33 cellular contexts compared by ENCODE assay signal in genomic region chr9:9961934-9962333, GRCh38.
"Had no signal": no experiment of that assay in that cellular context is flagged by ENCODE, and none has a peak within 500 bp of the region (broad histone marks: within the 10 kb centered on the region; RNA-seq: fewer than 3 reads in every experiment).

No MANE protein-coding gene starts in this region.

- H3K9me3 Mint-ChIP-seq: activated CD4-positive, alpha-beta memory T cell treated with anti-CD3 and anti-CD28 coated beads for 36 hours; activated CD4-positive, alpha-beta T cell treated with anti-CD3 and anti-CD28 coated beads, Interleukin-2, amount 10 ng/mL, durations not matched to agents 24 days and 14 days; activated naive CD4-positive, alpha-beta T cell treated with anti-CD3 and anti-CD28 coated beads, Interleukin-2, amount 10 ng/mL, durations not matched to agents 7 days and 5 days; activated naive CD4-positive, alpha-beta T cell treated with anti-CD3 and anti-CD28 coated beads, Interleukin-2, amount 50 U/mL, for 72 hours; activated naive CD8-positive, alpha-beta T cell treated with anti-CD3 and anti-CD28 coated beads, Interleukin-2, amount 10 ng/mL, durations not matched to agents 7 days and 5 days; activated T-helper 1 cell treated with anti-CD3 and anti-CD28 coated beads, Interleukin-12 subunit alpha, Interleukin-12 subunit beta, Interleukin-2, Interleukin-4 antibody, amounts not matched to agents 30 ng/mL and 10 ng/mL and 1 ng/mL, durations not matched to agents 14 hours and 24 hours and 36 hours; brain; dendritic cell treated with granulocyte-macrophage colony-stimulating factor and Interleukin-4, amounts not matched to agents 40 ng/mL and 50 ng/mL, for 4 days; T-cell; T-helper 1 cell treated with Interleukin-12 subunit alpha and Interleukin-12 subunit beta and Interleukin-4 antibody, amounts not matched to agents 30 μg/mL and 1 μg/mL, for 36 hours; T-helper 2 cell treated with Interferon-gamma antibody and Interleukin-4, amounts not matched to agents 5 μg/mL and 100 μg/mL, for 36 hours had no signal

- DNase-seq: activated CD4-positive, alpha-beta memory T cell treated with anti-CD3 and anti-CD28 coated beads for 36 hours; activated CD4-positive, alpha-beta T cell treated with anti-CD3 and anti-CD28 coated beads for 36 hours; activated CD4-positive, alpha-beta T cell treated with anti-CD3 and anti-CD28 coated beads, Interleukin-2, amount 10 ng/mL, durations not matched to agents 24 days and 14 days; activated CD4-positive, CD25-positive, alpha-beta regulatory T cell; activated CD4-positive, CD25-positive, alpha-beta regulatory T cell treated with anti-CD3 and anti-CD28 coated beads, Interleukin-2, amount 50 U/mL, for 72 hours; activated CD8-positive, alpha-beta memory T cell treated with anti-CD3 and anti-CD28 coated beads, Interleukin-2, amount 10 ng/mL, durations not matched to agents 7 days and 5 days; activated CD8-positive, alpha-beta memory T cell treated with anti-CD3 and anti-CD28 coated beads, Interleukin-2, amount 50 U/mL, for 4 hours; activated CD8-positive, alpha-beta T cell treated with anti-CD3 and anti-CD28 coated beads, Interleukin-2, amount 10 ng/mL, durations not matched to agents 7 days and 5 days; activated gamma-delta T cell; activated naive CD4-positive, alpha-beta T cell; activated naive CD4-positive, alpha-beta T cell treated with anti-CD3 and anti-CD28 coated beads, Interleukin-2, amount 10 ng/mL, durations not matched to agents 7 days and 5 days; activated naive CD8-positive, alpha-beta T cell treated with anti-CD3 and anti-CD28 coated beads, Interleukin-2, amount 10 ng/mL, durations not matched to agents 7 days and 5 days; activated T-cell treated with anti-CD3 and anti-CD28 coated beads, Interleukin-2, amount 50 U/mL, for 1 hour; activated T-cell treated with anti-CD3 and anti-CD28 coated beads, Interleukin-2, amount 50 U/mL, for 48 hours; dorsolateral prefrontal cortex; effector memory CD4-positive, alpha-beta T cell; erythroblast; foreskin keratinocyte; gastrocnemius medialis; glutamatergic neuron; SW 1271; T-cell; T1000 had no signal

- H3K27ac Mint-ChIP-seq: activated CD4-positive, alpha-beta memory T cell treated with anti-CD3 and anti-CD28 coated beads for 36 hours; activated CD4-positive, alpha-beta T cell treated with anti-CD3 and anti-CD28 coated beads for 36 hours; activated CD4-positive, alpha-beta T cell treated with anti-CD3 and anti-CD28 coated beads, Interleukin-2, amount 10 ng/mL, durations not matched to agents 24 days and 14 days; activated CD8-positive, alpha-beta memory T cell treated with anti-CD3 and anti-CD28 coated beads, Interleukin-2, amount 10 ng/mL, durations not matched to agents 7 days and 5 days; activated CD8-positive, alpha-beta T cell treated with anti-CD3 and anti-CD28 coated beads, Interleukin-2, amount 10 ng/mL, durations not matched to agents 7 days and 5 days; activated naive CD4-positive, alpha-beta T cell treated with anti-CD3 and anti-CD28 coated beads, Interleukin-2, amount 10 ng/mL, durations not matched to agents 7 days and 5 days; activated naive CD4-positive, alpha-beta T cell treated with anti-CD3 and anti-CD28 coated beads, Interleukin-2, amount 50 U/mL, for 72 hours; activated naive CD8-positive, alpha-beta T cell treated with anti-CD3 and anti-CD28 coated beads, Interleukin-2, amount 10 ng/mL, durations not matched to agents 7 days and 5 days; activated T-helper 1 cell treated with anti-CD3 and anti-CD28 coated beads, Interleukin-12 subunit alpha, Interleukin-12 subunit beta, Interleukin-2, Interleukin-4 antibody, amounts not matched to agents 30 ng/mL and 10 ng/mL and 1 ng/mL, durations not matched to agents 14 hours and 24 hours and 36 hours; brain; dendritic cell treated with granulocyte-macrophage colony-stimulating factor and Interleukin-4, amounts not matched to agents 40 ng/mL and 50 ng/mL, for 4 days; T-cell; T-helper 1 cell treated with Interleukin-12 subunit alpha and Interleukin-12 subunit beta and Interleukin-4 antibody, amounts not matched to agents 30 μg/mL and 1 μg/mL, for 36 hours; T-helper 2 cell treated with Interferon-gamma antibody and Interleukin-4, amounts not matched to agents 5 μg/mL and 100 μg/mL, for 36 hours had no signal

- H3K27me3 ChIP-seq: ascending aorta, dorsolateral prefrontal cortex, esophagus muscularis mucosa, foreskin keratinocyte, gastrocnemius medialis had no signal

- H3K36me3 Mint-ChIP-seq: activated CD4-positive, alpha-beta memory T cell treated with anti-CD3 and anti-CD28 coated beads for 36 hours; activated CD8-positive, alpha-beta memory T cell treated with anti-CD3 and anti-CD28 coated beads, Interleukin-2, amount 10 ng/mL, durations not matched to agents 7 days and 5 days; activated naive CD4-positive, alpha-beta T cell treated with anti-CD3 and anti-CD28 coated beads, Interleukin-2, amount 10 ng/mL, durations not matched to agents 7 days and 5 days; activated naive CD4-positive, alpha-beta T cell treated with anti-CD3 and anti-CD28 coated beads, Interleukin-2, amount 50 U/mL, for 72 hours; activated naive CD8-positive, alpha-beta T cell treated with anti-CD3 and anti-CD28 coated beads, Interleukin-2, amount 10 ng/mL, durations not matched to agents 7 days and 5 days; brain; T-cell had no signal

- H3K4me3 ChIP-seq: ascending aorta, coronary artery, dorsolateral prefrontal cortex, esophagus muscularis mucosa, gastrocnemius medialis had no signal

- H3K27ac ChIP-seq: ascending aorta, coronary artery, dorsolateral prefrontal cortex, esophagus muscularis mucosa, foreskin keratinocyte, gastrocnemius medialis had no signal

- H3K27me3 Mint-ChIP-seq: activated CD4-positive, alpha-beta memory T cell treated with anti-CD3 and anti-CD28 coated beads for 36 hours; activated CD4-positive, alpha-beta T cell treated with anti-CD3 and anti-CD28 coated beads for 36 hours; activated CD4-positive, alpha-beta T cell treated with anti-CD3 and anti-CD28 coated beads, Interleukin-2, amount 10 ng/mL, durations not matched to agents 24 days and 14 days; activated CD8-positive, alpha-beta memory T cell treated with anti-CD3 and anti-CD28 coated beads, Interleukin-2, amount 10 ng/mL, durations not matched to agents 7 days and 5 days; activated naive CD4-positive, alpha-beta T cell treated with anti-CD3 and anti-CD28 coated beads, Interleukin-2, amount 10 ng/mL, durations not matched to agents 7 days and 5 days; activated naive CD8-positive, alpha-beta T cell treated with anti-CD3 and anti-CD28 coated beads, Interleukin-2, amount 10 ng/mL, durations not matched to agents 7 days and 5 days; brain; central memory CD8-positive, alpha-beta T cell; dendritic cell treated with granulocyte-macrophage colony-stimulating factor and Interleukin-4, amounts not matched to agents 40 ng/mL and 50 ng/mL, for 4 days; T-cell had no signal

- H3K36me3 ChIP-seq: ascending aorta, esophagus muscularis mucosa, gastrocnemius medialis had no signal

- H3K4me3 Mint-ChIP-seq: activated CD4-positive, alpha-beta memory T cell treated with anti-CD3 and anti-CD28 coated beads for 36 hours; activated CD4-positive, alpha-beta T cell treated with anti-CD3 and anti-CD28 coated beads for 36 hours; activated CD4-positive, alpha-beta T cell treated with anti-CD3 and anti-CD28 coated beads, Interleukin-2, amount 10 ng/mL, durations not matched to agents 24 days and 14 days; activated CD8-positive, alpha-beta memory T cell treated with anti-CD3 and anti-CD28 coated beads, Interleukin-2, amount 10 ng/mL, durations not matched to agents 7 days and 5 days; activated CD8-positive, alpha-beta T cell treated with anti-CD3 and anti-CD28 coated beads, Interleukin-2, amount 10 ng/mL, durations not matched to agents 7 days and 5 days; activated naive CD4-positive, alpha-beta T cell treated with anti-CD3 and anti-CD28 coated beads, Interleukin-2, amount 10 ng/mL, durations not matched to agents 7 days and 5 days; activated naive CD8-positive, alpha-beta T cell treated with anti-CD3 and anti-CD28 coated beads, Interleukin-2, amount 10 ng/mL, durations not matched to agents 7 days and 5 days; activated T-helper 1 cell treated with anti-CD3 and anti-CD28 coated beads, Interleukin-12 subunit alpha, Interleukin-12 subunit beta, Interleukin-2, Interleukin-4 antibody, amounts not matched to agents 30 ng/mL and 10 ng/mL and 1 ng/mL, durations not matched to agents 14 hours and 24 hours and 36 hours; brain; central memory CD8-positive, alpha-beta T cell; dendritic cell treated with granulocyte-macrophage colony-stimulating factor and Interleukin-4, amounts not matched to agents 40 ng/mL and 50 ng/mL, for 4 days; T-cell; T-helper 1 cell treated with Interleukin-12 subunit alpha and Interleukin-12 subunit beta and Interleukin-4 antibody, amounts not matched to agents 30 μg/mL and 1 μg/mL, for 36 hours; T-helper 2 cell treated with Interferon-gamma antibody and Interleukin-4, amounts not matched to agents 5 μg/mL and 100 μg/mL, for 36 hours had no signal

- H3K4me1 Mint-ChIP-seq: activated CD4-positive, alpha-beta T cell treated with anti-CD3 and anti-CD28 coated beads for 36 hours; activated CD4-positive, alpha-beta T cell treated with anti-CD3 and anti-CD28 coated beads, Interleukin-2, amount 10 ng/mL, durations not matched to agents 24 days and 14 days; activated CD8-positive, alpha-beta memory T cell treated with anti-CD3 and anti-CD28 coated beads, Interleukin-2, amount 10 ng/mL, durations not matched to agents 7 days and 5 days; activated naive CD4-positive, alpha-beta T cell treated with anti-CD3 and anti-CD28 coated beads, Interleukin-2, amount 10 ng/mL, durations not matched to agents 7 days and 5 days; activated naive CD8-positive, alpha-beta T cell treated with anti-CD3 and anti-CD28 coated beads, Interleukin-2, amount 10 ng/mL, durations not matched to agents 7 days and 5 days; brain; central memory CD8-positive, alpha-beta T cell; T-cell had no signal

- ATAC-seq: activated CD4-positive, alpha-beta T cell treated with anti-CD3 and anti-CD28 coated beads for 36 hours; activated CD8-positive, alpha-beta memory T cell treated with anti-CD3 and anti-CD28 coated beads, Interleukin-2, amount 10 ng/mL, durations not matched to agents 7 days and 5 days; activated CD8-positive, alpha-beta T cell treated with anti-CD3 and anti-CD28 coated beads, Interleukin-2, amount 10 ng/mL, durations not matched to agents 7 days and 5 days; activated naive CD4-positive, alpha-beta T cell treated with anti-CD3 and anti-CD28 coated beads, Interleukin-2, amount 50 U/mL, for 72 hours; foreskin keratinocyte; gastrocnemius medialis; T-cell had no signal
